ENCODE assay signal across 8 cellular contexts in the genomic region with DNA sequence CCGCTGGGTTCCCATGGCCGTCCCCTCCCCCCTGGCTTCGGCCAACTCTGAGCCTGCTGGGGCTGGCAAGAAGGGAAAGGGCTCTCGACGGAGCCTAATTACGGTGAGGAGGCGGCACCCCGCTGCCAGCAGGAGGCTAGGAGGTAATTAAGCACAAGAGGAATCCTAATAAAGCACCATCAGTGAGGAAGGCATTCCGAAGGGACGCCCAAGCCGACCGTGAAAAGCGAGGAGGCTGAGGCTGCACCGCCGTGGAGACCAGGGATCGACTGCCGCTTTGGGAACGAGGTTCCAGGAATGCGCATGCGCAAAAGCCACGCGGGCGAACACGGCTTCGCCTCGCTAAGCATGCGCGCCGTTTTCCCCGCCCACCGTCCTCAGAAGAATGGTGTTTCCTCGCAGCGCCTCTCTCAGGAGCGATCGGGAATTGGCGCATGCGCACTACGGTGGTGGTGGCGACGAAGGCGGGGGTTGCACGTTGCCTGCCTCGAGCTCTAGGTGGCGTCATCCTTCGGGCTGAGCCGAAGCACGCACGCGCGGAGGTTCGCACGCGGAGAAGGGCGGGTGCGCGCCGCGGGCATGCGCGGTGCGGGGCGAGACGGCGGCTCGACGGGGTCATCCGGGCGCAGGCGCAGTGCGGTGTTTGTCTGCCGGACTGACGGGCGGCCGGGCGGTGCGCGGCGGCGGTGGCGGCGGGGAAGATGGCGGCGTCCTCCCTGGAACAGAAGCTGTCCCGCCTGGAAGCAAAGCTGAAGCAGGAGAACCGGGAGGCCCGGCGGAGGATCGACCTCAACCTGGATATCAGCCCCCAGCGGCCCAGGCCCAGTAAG. TPM values are rescaled to one million over a fixed set of nuclear protein-coding genes. Genes with fewer than 3 reads are reported as not detected.
A peak's percentile ranks its signal among the peaks of the same experiment; 100 is the strongest.
DNase-seq lines count a peak whose midpoint lies in the region; ATAC-seq lines count a peak whose summit lies in the region.

A gene (plus strand): TSS at position 634 of the 830 bp plus-strand sequence. CDS start 68 bp downstream, at position 702.

- peak within 1 kb of the TSS; percentile 88 for H4K91ac ChIP-seq in mesenchymal stem cell (ENCODE audit: low read length)

- H3K4me3 ChIP-seq in HUES48 (ENCODE audit: low read depth, low read length) = peak within 1 kb of the TSS; percentile 92
- peak within 1 kb of the TSS; percentile 98 for H3K4me3 ChIP-seq in NT2/D1 (ENCODE audit: insufficient read length, low read depth)
- no peak within 1 kb of the TSS for H3K4me3 ChIP-seq in endocrine pancreas (ENCODE audit: control insufficient read depth, insufficient read depth, low read length)
- H3K4me3 ChIP-seq in mesenchymal stem cell (ENCODE audit: insufficient read depth in 1 of 2, low read depth in 1 of 2, low read length in 2 of 2) = peak within 1 kb of the TSS; percentile 89 to 97

- peak within 1 kb of the TSS; percentile 90 for H2AFZ ChIP-seq in mesenchymal stem cell (ENCODE audit: low read depth, low read length)

- H2BK15ac ChIP-seq in mesenchymal stem cell (ENCODE audit: low read depth, poor library complexity, severe bottlenecking) = peak within 1 kb of the TSS; percentile 84

- H3K27me3 ChIP-seq in HUES48 (ENCODE audit: control insufficient read depth, insufficient read depth, low read length) (no peaks in the 10 kb centered on the region), NT2/D1 (ENCODE audit: insufficient read depth, insufficient read length) (no peaks in the 10 kb centered on the region), endocrine pancreas (ENCODE audit: control insufficient read depth, insufficient read depth, low read length) (no peaks in the 10 kb centered on the region), mesenchymal stem cell (ENCODE audit: control insufficient read depth in 1 of 2, insufficient read depth in 1 of 2, low read length in 2 of 2) (no peaks in the 10 kb centered on the region)

- H3K27me3 Mint-ChIP-seq in activated CD8-positive, alpha-beta memory T cell treated with anti-CD3 and anti-CD28 coated beads, Interleukin-2, amount 10 ng/mL, durations not matched to agents 7 days and 5 days = no peaks in the 10 kb centered on the region

- H3K9ac ChIP-seq in HUES48 (ENCODE audit: low read depth, low read length) = peak within 1 kb of the TSS; percentile 65
- peak within 1 kb of the TSS; percentile 100 for H3K9ac ChIP-seq in NT2/D1 (ENCODE audit: insufficient read length, low read depth)
- peak within 1 kb of the TSS; percentile 86 for H3K9ac ChIP-seq in endocrine pancreas (ENCODE audit: control insufficient read depth, insufficient read depth, low read length)
- peak within 1 kb of the TSS; percentile 93 for H3K9ac ChIP-seq in mesenchymal stem cell (ENCODE audit: low read length)

- peak; percentile 74 for ATAC-seq in GM21390 (IDR thresholded peaks at IDR 0.05; ENCODE audit: unreplicated experiment)
- ATAC-seq in activated CD8-positive, alpha-beta memory T cell treated with anti-CD3 and anti-CD28 coated beads, Interleukin-2, amount 10 ng/mL, durations not matched to agents 7 days and 5 days = peak; percentile 89

- peak within 1 kb of the TSS; percentile 91 for H3K27ac Mint-ChIP-seq in activated CD8-positive, alpha-beta memory T cell treated with anti-CD3 and anti-CD28 coated beads, Interleukin-2, amount 10 ng/mL, durations not matched to agents 7 days and 5 days

- peaks cover 39% of the 10 kb centered on the region for H3K79me1 ChIP-seq in mesenchymal stem cell (replicated peaks; ENCODE audit: low read length, poor library complexity, severe bottlenecking)

- H3K4ac ChIP-seq in mesenchymal stem cell (ENCODE audit: low read depth in 1 of 2, low read length in 2 of 2) = peak within 1 kb of the TSS; percentile 92 to 94

- CTCF ChIA-PET in activated CD8-positive, alpha-beta memory T cell treated with anti-CD3 and anti-CD28 coated beads, Interleukin-2, amount 10 ng/mL, durations not matched to agents 7 days and 5 days (lab: Charles Lee) = interaction anchor here (0.7 to 2.6 kb wide), 16 partner anchors 15 to 381 kb away, joined by 3 to 26 read pairs (median 4); a partner anchor contains a TSS

- no peaks in the 10 kb centered on the region for H3K9me3 ChIP-seq in HUES48 (ENCODE audit: control insufficient read depth, insufficient read depth, low read length)
- H3K9me3 ChIP-seq in NT2/D1 (ENCODE audit: insufficient read depth, low read length) = no peaks in the 10 kb centered on the region
- H3K9me3 ChIP-seq in endocrine pancreas (ENCODE audit: control insufficient read depth, low read length) = no peaks in the 10 kb centered on the region
- H3K9me3 ChIP-seq in mesenchymal stem cell (ENCODE audit: control insufficient read depth, low read length) = no peaks in the 10 kb centered on the region

- H3K27ac ChIP-seq in HUES48 (ENCODE audit: low read depth, low read length) = peak within 1 kb of the TSS; percentile 88
- peak within 1 kb of the TSS; percentile 83 for H3K27ac ChIP-seq in mesenchymal stem cell (ENCODE audit: low read length, poor library complexity, severe bottlenecking)

- peak within 1 kb of the TSS in 1 of 2 experiments; percentile 93 for H3K14ac ChIP-seq in mesenchymal stem cell (ENCODE audit: low read length in 2 of 2)

- peak within 1 kb of the TSS; percentile 97 to 99 for H3K18ac ChIP-seq in mesenchymal stem cell (ENCODE audit: low read depth in 1 of 2, low read length in 2 of 2)

- H3K9me3 Mint-ChIP-seq in activated CD8-positive, alpha-beta memory T cell treated with anti-CD3 and anti-CD28 coated beads, Interleukin-2, amount 10 ng/mL, durations not matched to agents 7 days and 5 days (ENCODE audit: low read depth) = no peaks in the 10 kb centered on the region

- H2BK120ac ChIP-seq in mesenchymal stem cell (ENCODE audit: low read depth, low read length) = peak within 1 kb of the TSS; percentile 91

- DNase-seq in D341Med (ENCODE audit: low spot score) = peak; percentile 99
- DNase-seq in NT2/D1 (ENCODE audit: low read depth, low spot score) = peak; percentile 99
- DNase-seq in activated CD8-positive, alpha-beta memory T cell treated with anti-CD3 and anti-CD28 coated beads, Interleukin-2, amount 10 ng/mL, durations not matched to agents 7 days and 5 days = peak; percentile 100
- peak; percentile 98 for DNase-seq in mesenchymal stem cell
- DNase-seq in stimulated activated CD8-positive, alpha-beta memory T cell treated with anti-CD3 and anti-CD28 coated beads, Interleukin-12 subunit alpha, Interleukin-12 subunit beta, amount 100 ng/mL, for 4 hours (ENCODE audit: low read depth) = peak; percentile 100

- peak within 1 kb of the TSS; percentile 97 for H4K8ac ChIP-seq in mesenchymal stem cell (ENCODE audit: low read length)

- peaks cover 26% of the 10 kb centered on the region for H3K4me1 Mint-ChIP-seq in activated CD8-positive, alpha-beta memory T cell treated with anti-CD3 and anti-CD28 coated beads, Interleukin-2, amount 10 ng/mL, durations not matched to agents 7 days and 5 days

- peak within 1 kb of the TSS; percentile 53 for H2BK5ac ChIP-seq in mesenchymal stem cell (ENCODE audit: low read depth, low read length, poor library complexity, severe bottlenecking)

- WGBS in mesenchymal stem cell = under 1% methylated on average over 66 of the region's 89 CpGs

- peak within 1 kb of the TSS in 1 of 2 experiments; percentile 53 for H3K23ac ChIP-seq in mesenchymal stem cell (ENCODE audit: low read length in 2 of 2)

- H3K36me3 ChIP-seq in HUES48 (ENCODE audit: control insufficient read depth, insufficient read depth, low read length) (peaks cover 18% of the 10 kb centered on the region; the same call in 1 of the 2 replicates), NT2/D1 (ENCODE audit: insufficient read depth, insufficient read length, low read length) (peaks cover 54% of the 10 kb centered on the region), endocrine pancreas (ENCODE audit: control insufficient read depth, insufficient read depth, low read length) (no peaks in the 10 kb centered on the region), mesenchymal stem cell (ENCODE audit: control insufficient read depth in 1 of 2, insufficient read depth in 2 of 2, low read depth in 1 of 2, low read length in 2 of 2) (peaks cover 26 to 55% of the 10 kb centered on the region in 2 experiments)

- peak within 1 kb of the TSS; percentile 97 for H2AK5ac ChIP-seq in mesenchymal stem cell (ENCODE audit: low read length, severe bottlenecking)

- H3K4me1 ChIP-seq in HUES48 (ENCODE audit: control insufficient read depth, insufficient read depth, low read length) (peaks cover 6% of the 10 kb centered on the region; the same call in 1 of the 2 replicates), NT2/D1 (ENCODE audit: insufficient read depth, insufficient read length) (peaks cover 34% of the 10 kb centered on the region), endocrine pancreas (ENCODE audit: control insufficient read depth, insufficient read depth, low read length) (no peaks in the 10 kb centered on the region), mesenchymal stem cell (ENCODE audit: control insufficient read depth, insufficient read depth, low read depth, low read length) (peaks cover 35% of the 10 kb centered on the region)

- H3K4me2 ChIP-seq in mesenchymal stem cell (ENCODE audit: low read length, poor library complexity, severe bottlenecking) = peak within 1 kb of the TSS; percentile 93

- H2BK12ac ChIP-seq in mesenchymal stem cell (ENCODE audit: low read length in 2 of 2) = peak within 1 kb of the TSS; percentile 17 to 72

- H3K36me3 Mint-ChIP-seq in activated CD8-positive, alpha-beta memory T cell treated with anti-CD3 and anti-CD28 coated beads, Interleukin-2, amount 10 ng/mL, durations not matched to agents 7 days and 5 days = peaks cover 8% of the 10 kb centered on the region

- peak within 1 kb of the TSS; percentile 86 for H3K4me3 Mint-ChIP-seq in activated CD8-positive, alpha-beta memory T cell treated with anti-CD3 and anti-CD28 coated beads, Interleukin-2, amount 10 ng/mL, durations not matched to agents 7 days and 5 days

RNA-seq across cellular contexts. Expression of the gene that starts here (rescaled TPM):
- total RNA-seq in activated CD8-positive, alpha-beta memory T cell treated with anti-CD3 and anti-CD28 coated beads, Interleukin-2, amount 10 ng/mL, durations not matched to agents 7 days and 5 days = 10 to 100 TPM; 38.0 to 41.6 TPM
- polyA plus RNA-seq in mesenchymal stem cell (2013, experiment 1 of 2) = 19.1 TPM
- 18.7 TPM for polyA plus RNA-seq in mesenchymal stem cell (2013, experiment 2 of 2)
